Comparison of ENCODE assay signal across 19 cellular contexts in the genomic region with DNA sequence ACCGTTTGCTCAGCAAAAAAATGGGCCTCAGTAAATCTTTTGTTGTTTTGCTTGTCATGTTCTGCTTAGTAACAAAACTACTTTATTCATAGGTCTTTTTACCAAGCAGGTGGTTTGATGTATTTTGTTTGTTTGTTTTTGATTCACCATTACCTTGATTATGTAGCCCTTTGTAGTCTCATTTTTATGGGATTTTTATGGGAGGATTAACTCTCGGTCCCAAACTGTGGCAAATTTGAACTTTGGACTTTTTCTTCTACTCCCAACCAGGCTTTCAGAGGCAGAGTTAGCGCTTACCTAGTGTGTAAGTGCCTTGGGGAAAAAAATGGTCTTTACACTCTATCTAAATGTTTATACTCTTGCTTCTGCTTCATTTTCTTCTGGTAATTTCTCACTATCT.
DNase-seq lines count a peak whose midpoint lies in the region; ATAC-seq and TF ChIP-seq lines count a peak whose summit lies in the region.
"Had no signal": no experiment of that assay in that cellular context is flagged by ENCODE, and none has a peak within 500 bp of the region (broad histone marks: within the 10 kb centered on the region; RNA-seq: fewer than 3 reads in every experiment).

No MANE protein-coding gene starts in this region.

- DNase-seq in DMS53 (lab: John Stamatoyannopoulos, UW) (peak; percentile 0), DMS53 treated with DMSO at 0.1 percent for 48 hours (lab: John Stamatoyannopoulos, UW; ENCODE audit: unreplicated experiment) (no peak), SW480 (ENCODE audit: low spot score) (peak; percentile 84), mucosa of descending colon (peak in 1 of 3 donors; percentile 23), NCI-H345 treated with DMSO at 0.1 percent for 48 hours (lab: John Stamatoyannopoulos, UW; ENCODE audit: unreplicated experiment) (no peak), stomach (no peak)
- no peak for DNase-seq in stimulated activated CD4-positive, alpha-beta T cell treated with anti-CD3 and anti-CD28 coated beads, Interleukin-2, amount 100 ng/mL, for 48 hours
- DNase-seq: 8988T, Calu3, GM23248, H7, NCI-H1092, NCI-H1417 treated with DMSO at 0.1 percent for 48 hours, NCI-H1694 treated with DMSO at 0.1 percent for 48 hours, NCI-H2171 treated with DMSO at 0.1 percent for 48 hours, NCI-H345, NCI-H524, NCI-H748 treated with DMSO at 0.1 percent for 48 hours, PC-3 had no signal

- WGBS in stomach, 5 donors = 57 to 64% (median 59%) methylated on average over 3 of the region's 3 CpGs

- H3K4me3 ChIP-seq in mucosa of descending colon (no peak overlapping the region), stomach (no peak overlapping the region)
- H3K4me3 ChIP-seq: GM23248 had no signal

- intact Hi-C loops in mucosa of descending colon (cut with DNase I, micrococcal nuclease) (no loop called here), stomach (cut with DNase I; ENCODE audit: low total_unique reads) (no loop called here)

- ATAC-seq in mucosa of descending colon = peak; percentile 86
- ATAC-seq: PC-3 had no signal

- no peak for TF ChIP-seq EP300 in stomach (IDR thresholded peaks at IDR 0.05)

- TF ChIP-seq POLR2A in stomach (IDR thresholded peaks at IDR 0.05) = no peak

- H3K4me1 ChIP-seq in mucosa of descending colon (ENCODE audit: low read depth) = no peaks in the 10 kb centered on the region
- H3K4me1 ChIP-seq in stomach = no peaks in the 10 kb centered on the region

- H3K9me3 ChIP-seq in mucosa of descending colon (no peaks in the 10 kb centered on the region), stomach (no peaks in the 10 kb centered on the region)

- no peaks in the 10 kb centered on the region for H3K27me3 ChIP-seq in stomach

- H3K36me3 ChIP-seq in mucosa of descending colon (ENCODE audit: low read depth) = no peaks in the 10 kb centered on the region
- no peaks in the 10 kb centered on the region for H3K36me3 ChIP-seq in stomach

- no peak for TF ChIP-seq CTCF in mucosa of descending colon (IDR thresholded peaks at IDR 0.05)
- no peak for TF ChIP-seq CTCF in stomach (IDR thresholded peaks at IDR 0.05)

- H3K27ac ChIP-seq in stomach = no peak overlapping the region
- H3K27ac ChIP-seq: GM23248 had no signal

Comparison
In these comparisons a context has a peak if more than half of its experiments do, and no peak if none do; other contexts are left out.
1. DNase-seq: peak in DMS53 (single experiment) and SW480 (single experiment); none in DMS53 treated with DMSO at 0.1 percent for 48 hours (single experiment), stimulated activated CD4-positive, alpha-beta T cell treated with anti-CD3 and anti-CD28 coated beads, Interleukin-2, amount 100 ng/mL, for 48 hours (0 of 2), NCI-H345 treated with DMSO at 0.1 percent for 48 hours (single experiment) and stomach (single experiment).